Comparison of ENCODE assay signal across 7 cellular contexts in the genomic region with DNA sequence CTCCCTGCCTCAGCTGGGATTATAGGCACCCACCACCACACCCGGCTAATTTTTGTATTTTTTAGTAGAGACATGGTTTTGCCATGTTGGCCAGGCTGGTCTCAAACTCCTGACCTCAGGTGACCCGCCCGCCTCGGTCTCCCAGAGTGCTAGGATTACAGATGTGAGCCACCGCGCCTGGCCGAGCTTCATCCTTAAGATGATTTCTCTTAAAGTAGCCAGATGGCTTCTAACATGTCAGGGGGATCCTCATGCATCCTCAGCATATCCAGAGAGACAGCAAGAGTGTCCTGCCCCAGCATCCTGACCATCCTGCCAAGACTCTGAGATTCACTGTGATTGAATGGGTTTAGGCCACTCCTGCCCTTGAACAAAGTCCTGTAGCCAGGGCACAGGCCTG. TPM values are rescaled to one million over a fixed set of nuclear protein-coding genes. Genes with fewer than 3 reads are reported as not detected.
DNase-seq lines count a peak whose midpoint lies in the region; ATAC-seq and TF ChIP-seq lines count a peak whose summit lies in the region.
"Not testable (repeated sequence)": the region's sequence is repeated elsewhere in the genome, so short reads cannot be mapped to it uniquely, and the experiment has no call there.

No MANE protein-coding gene starts in this region.

- DNase-seq in NCI-H82 (lab: John Stamatoyannopoulos, UW) (peak; percentile 55), chondrocyte (ENCODE audit: low spot score) (peak; percentile 37), sigmoid colon (peak; percentile 49)
- not testable (repeated sequence) for DNase-seq in right atrium auricular region (ENCODE audit: low spot score); tibial nerve (ENCODE audit: low spot score in 2 of 2)

- H3K27me3 ChIP-seq in gastroesophageal sphincter; right atrium auricular region; muscle layer of colon (ENCODE audit: control insufficient read depth in 1 of 2, insufficient read depth in 2 of 2, low read length in 2 of 2); sigmoid colon; tibial nerve: not testable (repeated sequence)

- ATAC-seq in gastroesophageal sphincter = not testable (repeated sequence)

- not testable (repeated sequence) for H3K4me3 ChIP-seq in gastroesophageal sphincter; right atrium auricular region; muscle layer of colon (ENCODE audit: low read depth in 1 of 2, low read length in 2 of 2); sigmoid colon; tibial nerve

- not testable (repeated sequence) for TF ChIP-seq CTCF in chondrocyte (IDR thresholded peaks at IDR 0.05); gastroesophageal sphincter (IDR thresholded peaks at IDR 0.05); right atrium auricular region (IDR thresholded peaks at IDR 0.05); sigmoid colon (IDR thresholded peaks at IDR 0.05); tibial nerve (IDR thresholded peaks at IDR 0.05)

- TF ChIP-seq EP300 in gastroesophageal sphincter (IDR thresholded peaks at IDR 0.05); sigmoid colon (IDR thresholded peaks at IDR 0.05); tibial nerve (IDR thresholded peaks at IDR 0.05): not testable (repeated sequence)

- not testable (repeated sequence) for H3K4me3 Mint-ChIP-seq in chondrocyte (ENCODE audit: unreplicated experiment)

- not testable (repeated sequence) for H3K36me3 Mint-ChIP-seq in chondrocyte (ENCODE audit: low read depth)

- 96 to 98% methylated on average over 7 of the region's 7 CpGs for WGBS in gastroesophageal sphincter (ENCODE audit: low coverage in 1 of 2), 2 donors
- WGBS in sigmoid colon, 2 donors = 85 to 86% methylated on average over 7 of the region's 7 CpGs
- 90 to 92% methylated on average over 7 of the region's 7 CpGs for WGBS in tibial nerve, 2 donors

- TF ChIP-seq POLR2A in gastroesophageal sphincter (IDR thresholded peaks at IDR 0.05); sigmoid colon (IDR thresholded peaks at IDR 0.05); tibial nerve (IDR thresholded peaks at IDR 0.05): not testable (repeated sequence)

- H3K9me3 Mint-ChIP-seq in chondrocyte (ENCODE audit: low read depth) = not testable (repeated sequence)

- not testable (repeated sequence) for H3K27ac Mint-ChIP-seq in chondrocyte (ENCODE audit: unreplicated experiment)

- peaks cover 18% of the 10 kb centered on the region for H3K4me1 Mint-ChIP-seq in chondrocyte (ENCODE audit: low read depth)

- peak overlapping the region in 3 of 4 donors; percentile 63 to 80 (median 76) for H3K27ac ChIP-seq in gastroesophageal sphincter
- peak overlapping the region; percentile 79 to 80 for H3K27ac ChIP-seq in right atrium auricular region
- H3K27ac ChIP-seq in muscle layer of colon (ENCODE audit: low read depth, low read length) = peak overlapping the region; percentile 62
- H3K27ac ChIP-seq in sigmoid colon = peak overlapping the region; percentile 16 to 85 (median 74)
- peak overlapping the region in 3 of 4 donors; percentile 1 to 94 (median 93) for H3K27ac ChIP-seq in tibial nerve

- H3K9me3 ChIP-seq in gastroesophageal sphincter (peaks cover 0 to 13% (median 0%) of the 10 kb centered on the region in 3 donors), tibial nerve (peaks cover 0 to 12% (median 1%) of the 10 kb centered on the region in 4 donors)
- H3K9me3 ChIP-seq in right atrium auricular region; muscle layer of colon (ENCODE audit: low read length); sigmoid colon: not testable (repeated sequence)

- intact Hi-C loops in sigmoid colon (cut with DNase I) = not testable (repeated sequence)

- peaks cover 0 to 45% (median 11%) of the 10 kb centered on the region in 3 donors for H3K4me1 ChIP-seq in gastroesophageal sphincter
- H3K4me1 ChIP-seq in right atrium auricular region = peaks cover 0 to 28% of the 10 kb centered on the region in 2 donors
- peaks cover 26% of the 10 kb centered on the region for H3K4me1 ChIP-seq in muscle layer of colon (ENCODE audit: insufficient read depth, low read length)
- H3K4me1 ChIP-seq in sigmoid colon = peaks cover 0 to 34% (median 22%) of the 10 kb centered on the region in 4 donors
- H3K4me1 ChIP-seq in tibial nerve = peaks cover 0 to 41% (median 7%) of the 10 kb centered on the region in 4 donors

- H3K36me3 ChIP-seq in gastroesophageal sphincter; right atrium auricular region; muscle layer of colon (ENCODE audit: insufficient read depth, low read length); sigmoid colon; tibial nerve: not testable (repeated sequence)

- H3K9ac ChIP-seq in muscle layer of colon (ENCODE audit: low read length) = not testable (repeated sequence)

- H3K27me3 Mint-ChIP-seq in chondrocyte (ENCODE audit: low read depth) = not testable (repeated sequence)

RNA-seq across cellular contexts. Expression of gene NEURL1B, which starts 39.5 kb away (rescaled TPM):
- total RNA-seq in chondrocyte = 1.2 to 5.4 TPM (median 4.9 TPM) in 3 replicates
- 10 to 100 TPM; 21.7 to 59.9 (median 41.5) TPM for total RNA-seq in gastroesophageal sphincter
- 10 to 100 TPM; 17.9 to 22.4 TPM for total RNA-seq in right atrium auricular region
- 10 to 100 TPM; 32.9 to 53.2 (median 45.6) TPM for total RNA-seq in sigmoid colon
- polyA plus RNA-seq in sigmoid colon = 10 to 100 TPM; 12.6 to 29.6 (median 26.6) TPM
- total RNA-seq in tibial nerve = 10 to 100 TPM; 33.6 to 98.8 (median 93.2) TPM
